In genomic region chr7:41152179-41152678, GRCh38 we compare ENCODE assay signal across 36 cellular contexts.
"Had no signal": no experiment of that assay in that cellular context is flagged by ENCODE, and none has a peak within 500 bp of the region (broad histone marks: within the 10 kb centered on the region; RNA-seq: fewer than 3 reads in every experiment).

No MANE protein-coding gene starts in this region.

- H3K27me3 ChIP-seq: MG63 had no signal

- H3K9me3 ChIP-seq: MG63 had no signal

- DNase-seq: Karpas-422, Kasumi-1, MG63, MM.1S, MV-4-11, NCI-H1048, NCI-H1092, NCI-H1092 treated with DMSO at 0.1 percent for 48 hours, NCI-H1105, NCI-H1105 treated with DMSO at 0.1 percent for 48 hours, NCI-H1417, NCI-H1417 treated with DMSO at 0.1 percent for 48 hours, NCI-H1436, NCI-H1436 treated with DMSO at 0.1 percent for 48 hours, NCI-H146, NCI-H1694, NCI-H1694 treated with DMSO at 0.1 percent for 48 hours, NCI-H187, NCI-H187 treated with DMSO at 0.1 percent for 48 hours, NCI-H1930, NCI-H2029, NCI-H2029 treated with DMSO at 0.1 percent for 48 hours, NCI-H2081, NCI-H2081 treated with DMSO at 0.1 percent for 48 hours, NCI-H2107, NCI-H2171, NCI-H2171 treated with DMSO at 0.1 percent for 48 hours, NCI-H2227 treated with DMSO at 0.1 percent for 48 hours, NCI-H226, NCI-H345, NCI-H446, NCI-H446 treated with DMSO at 0.1 percent for 48 hours, NCI-H510A, NCI-H510A treated with DMSO at 0.1 percent for 48 hours, NCI-H524 had no signal

- H3K9ac ChIP-seq: KMS-11 had no signal

- H3K36me3 ChIP-seq: MG63 had no signal

- H3K4me3 ChIP-seq: MG63 had no signal

- H3K4me2 ChIP-seq: KMS-11 had no signal

- H3K27ac ChIP-seq: KMS-11 had no signal
